In the genomic region with DNA sequence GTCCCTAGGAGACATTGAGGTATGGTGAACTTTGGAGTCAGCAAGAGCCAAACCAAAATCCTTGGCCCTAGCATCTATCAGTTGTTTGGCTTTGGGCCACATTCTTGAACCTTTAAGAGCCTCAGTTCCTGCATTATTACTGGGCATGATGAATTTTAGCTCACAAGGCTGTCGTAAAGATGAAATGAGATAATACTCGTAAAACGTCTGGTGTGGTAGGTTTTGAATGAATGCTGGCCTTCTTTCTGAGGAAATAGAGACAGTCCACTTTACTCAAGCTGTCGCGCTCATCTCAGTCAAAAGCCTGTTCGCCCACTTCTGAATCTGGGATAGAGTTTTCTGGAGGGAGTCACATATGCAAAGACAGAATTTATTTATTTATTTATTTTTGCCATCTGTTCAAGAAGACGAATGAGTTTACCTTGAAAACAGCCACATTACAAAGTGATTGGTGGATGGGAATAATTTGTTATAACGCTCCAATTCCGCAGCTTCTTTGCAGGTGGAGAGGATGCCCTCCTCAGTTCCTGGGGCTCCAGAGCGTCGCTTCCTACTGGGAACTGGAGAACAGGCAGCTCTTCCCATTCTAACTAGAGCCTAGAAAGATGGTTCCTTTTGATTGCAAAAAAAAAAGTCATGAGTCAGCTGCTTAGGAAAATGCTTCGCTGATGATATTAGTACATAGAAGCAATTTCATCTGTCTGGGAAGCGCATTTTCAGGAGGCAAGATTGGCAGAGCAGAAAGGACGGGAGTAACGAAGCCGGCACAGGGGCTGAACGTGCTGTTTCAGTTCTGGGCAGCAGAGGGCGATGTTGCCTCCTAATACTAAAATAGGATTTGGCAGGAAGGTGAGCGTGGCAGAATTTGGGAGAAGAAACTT, we compare ENCODE assay signal across 8 cellular contexts. TPM values are rescaled to one million over a fixed set of nuclear protein-coding genes. Genes with fewer than 3 reads are reported as not detected.
A peak's percentile ranks its signal among the peaks of the same experiment; 100 is the strongest.
DNase-seq lines count a peak whose midpoint lies in the region; ATAC-seq and TF ChIP-seq lines count a peak whose summit lies in the region.

No MANE protein-coding gene starts in this region.

- H3K4me3 ChIP-seq in Karpas-422 (ENCODE audit: low read length) (no peak overlapping the region), Peyer's patch (no peak overlapping the region), heart left ventricle (peak overlapping the region in 1 of 12 donors; percentile 35)

- no peak for DNase-seq in AG09319 (ENCODE audit: extremely low read depth, low read depth)
- peak; percentile 73 for DNase-seq in Karpas-422
- peak; percentile 22 to 82 (median 65) for DNase-seq in Peyer's patch
- DNase-seq in activated naive CD8-positive, alpha-beta T cell treated with anti-CD3 and anti-CD28 coated beads for 36 hours = peak; percentile 30
- DNase-seq in heart left ventricle = peak; percentile 45 to 76 (median 56)
- peak; percentile 55 for DNase-seq in progenitor cell of endocrine pancreas (ENCODE audit: low spot score, unreplicated experiment)
- no peak for DNase-seq in effector CD8-positive, alpha-beta T cell (lab: John Stamatoyannopoulos, UW)

- H3K36me3 ChIP-seq in Karpas-422 (ENCODE audit: insufficient read depth, low read length) = no peaks in the 10 kb centered on the region
- H3K36me3 ChIP-seq in Peyer's patch = no peaks in the 10 kb centered on the region
- H3K36me3 ChIP-seq in heart left ventricle = no peaks in the 10 kb centered on the region

- ATAC-seq in GM18909 (IDR thresholded peaks at IDR 0.05; ENCODE audit: poor library complexity, unreplicated experiment) (peak; percentile 68), heart left ventricle (peak in 3 of 4 donors; percentile 56 to 73 (median 57))

- intact Hi-C loops in heart left ventricle (cut with DNase I) = loop anchor here (5.0 to 10.0 kb wide), 11 partner anchors 148 to 1881 kb away; no protein-coding TSS in a partner anchor

- no peaks in the 10 kb centered on the region for H3K9me2 ChIP-seq in Karpas-422 (replicated peaks; ENCODE audit: insufficient read depth, low read length)

- H3K27me3 Mint-ChIP-seq in activated naive CD8-positive, alpha-beta T cell treated with anti-CD3 and anti-CD28 coated beads for 36 hours = peaks cover 17% of the 10 kb centered on the region
- H3K27me3 Mint-ChIP-seq in progenitor cell of endocrine pancreas = peaks cover 40% of the 10 kb centered on the region

- H2AFZ ChIP-seq in Karpas-422 (ENCODE audit: low read length) = no peak overlapping the region

- peaks cover 3% of the 10 kb centered on the region for H3K4me1 Mint-ChIP-seq in activated naive CD8-positive, alpha-beta T cell treated with anti-CD3 and anti-CD28 coated beads for 36 hours
- H3K4me1 Mint-ChIP-seq in progenitor cell of endocrine pancreas (ENCODE audit: low read depth) = peaks cover 1% of the 10 kb centered on the region

- H3K4me2 ChIP-seq in Karpas-422 (ENCODE audit: low read depth, low read length, poor library complexity, severe bottlenecking) = no peak overlapping the region

- no peaks in the 10 kb centered on the region for H3K4me1 ChIP-seq in Karpas-422 (ENCODE audit: low read length)
- H3K4me1 ChIP-seq in Peyer's patch = no peaks in the 10 kb centered on the region
- H3K4me1 ChIP-seq in heart left ventricle = peaks cover 0 to 10% (median 3%) of the 10 kb centered on the region in 12 donors

- TF ChIP-seq CTCF in AG09319 (IDR thresholded peaks at IDR 0.05; ENCODE audit: low read depth, low read length) (peak; percentile 87), Peyer's patch (IDR thresholded peaks at IDR 0.05) (peak; percentile 34 to 81 (median 64)), heart left ventricle (IDR thresholded peaks at IDR 0.05) (peak; percentile 78 to 93 (median 86)), progenitor cell of endocrine pancreas (IDR thresholded peaks at IDR 0.05; ENCODE audit: unreplicated experiment) (peak; percentile 93)

- H3K4me3 Mint-ChIP-seq in activated naive CD8-positive, alpha-beta T cell treated with anti-CD3 and anti-CD28 coated beads for 36 hours = no peak overlapping the region
- no peak overlapping the region for H3K4me3 Mint-ChIP-seq in progenitor cell of endocrine pancreas (ENCODE audit: low read depth)

- H3K27ac Mint-ChIP-seq in activated naive CD8-positive, alpha-beta T cell treated with anti-CD3 and anti-CD28 coated beads for 36 hours = no peak overlapping the region
- no peak overlapping the region for H3K27ac Mint-ChIP-seq in progenitor cell of endocrine pancreas

- H3K27me3 ChIP-seq in Karpas-422 (ENCODE audit: low read length) (no peaks in the 10 kb centered on the region), Peyer's patch (no peaks in the 10 kb centered on the region), heart left ventricle (peaks cover 0 to 9% (median 0%) of the 10 kb centered on the region in 9 donors)

- no peak for TF ChIP-seq POLR2A in Peyer's patch (IDR thresholded peaks at IDR 0.05)
- TF ChIP-seq POLR2A in heart left ventricle (IDR thresholded peaks at IDR 0.05) = no peak

- H3K9me3 Mint-ChIP-seq in activated naive CD8-positive, alpha-beta T cell treated with anti-CD3 and anti-CD28 coated beads for 36 hours = no peaks in the 10 kb centered on the region
- H3K9me3 Mint-ChIP-seq in progenitor cell of endocrine pancreas (ENCODE audit: low read depth) = no peaks in the 10 kb centered on the region

- no peak overlapping the region for H3K27ac ChIP-seq in Karpas-422 (ENCODE audit: low read length)
- H3K27ac ChIP-seq in Peyer's patch = no peak overlapping the region
- H3K27ac ChIP-seq in heart left ventricle = no peak overlapping the region

- H3K9me3 ChIP-seq in Karpas-422 (ENCODE audit: low read length) (no peaks in the 10 kb centered on the region), Peyer's patch (no peaks in the 10 kb centered on the region), heart left ventricle (no peaks in the 10 kb centered on the region)

- no peaks in the 10 kb centered on the region for H4K20me1 ChIP-seq in Karpas-422 (ENCODE audit: insufficient read depth, low read depth, low read length)

- H3K9ac ChIP-seq in Karpas-422 (ENCODE audit: low read length) = no peak overlapping the region

- H3K79me2 ChIP-seq in Karpas-422 (ENCODE audit: low read length) = no peaks in the 10 kb centered on the region

- H3K36me3 Mint-ChIP-seq in activated naive CD8-positive, alpha-beta T cell treated with anti-CD3 and anti-CD28 coated beads for 36 hours = no peaks in the 10 kb centered on the region
- H3K36me3 Mint-ChIP-seq in progenitor cell of endocrine pancreas (ENCODE audit: insufficient read depth) = no peaks in the 10 kb centered on the region

- 37 to 40% (median 38%) methylated on average over 19 of the region's 19 CpGs for WGBS in heart left ventricle, 4 donors

RNA-seq across cellular contexts. Expression of a gene that starts 49.9 kb away (rescaled TPM):
- total RNA-seq in Karpas-422 (2014; rRNA removed; shearing (Covaris generic); ENCODE audit: low replicate concordance) = not detected in 2 replicates
- total RNA-seq in Peyer's patch = 100 to 1,000 TPM in 2 of 4 donors, 10 to 100 TPM in 2; 14.9 to 243 (median 169) TPM
- total RNA-seq in activated naive CD8-positive, alpha-beta T cell treated with anti-CD3 and anti-CD28 coated beads for 36 hours = 1 to 10 TPM; 3.2 TPM
- total RNA-seq in heart left ventricle = 100 to 1,000 TPM in 5 of 9 donors, 10 to 100 TPM in 4; 57.1 to 208 (median 101) TPM
- 100 to 1,000 TPM in 1 of 2 donors, 10 to 100 TPM in 1; 45.6 to 161 TPM for polyA plus RNA-seq in heart left ventricle
- 0.58 and 1.0 TPM in 2 replicates for total RNA-seq in progenitor cell of endocrine pancreas

Comparison
In these comparisons a context has a peak if more than half of its experiments do, and no peak if none do; other contexts are left out.
1. DNase-seq: peak in Karpas-422 (single experiment), Peyer's patch (3 of 3), activated naive CD8-positive, alpha-beta T cell treated with anti-CD3 and anti-CD28 coated beads for 36 hours (single experiment), heart left ventricle (5 of 5) and progenitor cell of endocrine pancreas (single experiment); none in AG09319 (single experiment) and effector CD8-positive, alpha-beta T cell (single experiment).
2. Peak in every context shown above with its lines, with median percentiles within 50 percentile points of each other: CTCF ChIP-seq.